2 cellular contexts compared by ENCODE assay signal in the genomic region with DNA sequence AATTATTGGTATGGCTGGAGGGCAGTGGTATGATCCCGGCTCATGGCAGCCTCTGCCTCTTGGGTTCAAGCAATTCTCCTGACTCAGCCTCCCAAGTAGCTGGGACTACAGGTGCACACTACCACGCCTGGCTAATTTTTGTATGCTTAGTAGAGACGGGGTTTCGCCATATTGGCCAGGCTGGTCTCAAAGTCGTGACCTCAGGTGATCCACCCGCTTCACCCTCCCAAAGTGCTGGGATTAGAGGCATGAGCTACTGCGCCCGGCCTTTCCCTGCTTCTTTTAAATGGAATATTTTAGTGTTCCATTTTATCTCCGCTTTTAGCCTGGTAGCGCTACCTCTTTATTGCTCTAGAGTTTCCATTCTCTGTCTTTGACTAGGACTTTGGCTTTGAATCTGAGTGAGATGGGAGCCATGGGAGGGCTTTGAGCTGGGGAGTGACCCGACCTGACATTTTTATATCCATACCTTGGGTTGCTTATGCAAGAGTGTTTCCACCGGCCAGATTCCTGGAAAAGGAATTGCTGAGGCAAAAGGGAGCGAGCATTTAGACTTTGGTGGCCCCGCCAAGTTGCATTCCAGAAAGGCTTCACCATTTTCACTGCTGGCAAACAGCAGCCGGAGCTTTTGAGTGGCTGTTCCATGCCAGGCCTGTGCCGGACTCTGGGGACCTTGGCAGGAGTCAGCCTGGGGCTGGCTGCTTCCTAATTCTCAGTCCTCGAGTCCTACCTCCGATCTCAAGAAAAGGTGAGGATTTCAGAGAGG.
TF ChIP-seq lines count a peak whose summit lies in the region.

No MANE protein-coding gene starts in this region.

TF ChIP-seq in GM23338, 12 proteins besides CTCF, POLR2A, EP300 and RAD21 (continues in another document):
- TF ChIP-seq ZNF331 (CRISPR knock-in tag; IDR thresholded peaks at IDR 0.05; ENCODE audit: low read depth) (no peak), STAT1 (IDR thresholded peaks at IDR 0.05; ENCODE audit: unreplicated experiment) (no peak), ZNF462 (CRISPR knock-in tag; IDR thresholded peaks at IDR 0.05) (no peak), ETS1 (IDR thresholded peaks at IDR 0.05) (no peak), EZH2phosphoT487 (IDR thresholded peaks at IDR 0.05; ENCODE audit: unreplicated experiment) (no peak), CREB1 (CRISPR knock-in tag; IDR thresholded peaks at IDR 0.05; ENCODE audit: low read depth) (no peak)
- TF ChIP-seq, protein P1, sequence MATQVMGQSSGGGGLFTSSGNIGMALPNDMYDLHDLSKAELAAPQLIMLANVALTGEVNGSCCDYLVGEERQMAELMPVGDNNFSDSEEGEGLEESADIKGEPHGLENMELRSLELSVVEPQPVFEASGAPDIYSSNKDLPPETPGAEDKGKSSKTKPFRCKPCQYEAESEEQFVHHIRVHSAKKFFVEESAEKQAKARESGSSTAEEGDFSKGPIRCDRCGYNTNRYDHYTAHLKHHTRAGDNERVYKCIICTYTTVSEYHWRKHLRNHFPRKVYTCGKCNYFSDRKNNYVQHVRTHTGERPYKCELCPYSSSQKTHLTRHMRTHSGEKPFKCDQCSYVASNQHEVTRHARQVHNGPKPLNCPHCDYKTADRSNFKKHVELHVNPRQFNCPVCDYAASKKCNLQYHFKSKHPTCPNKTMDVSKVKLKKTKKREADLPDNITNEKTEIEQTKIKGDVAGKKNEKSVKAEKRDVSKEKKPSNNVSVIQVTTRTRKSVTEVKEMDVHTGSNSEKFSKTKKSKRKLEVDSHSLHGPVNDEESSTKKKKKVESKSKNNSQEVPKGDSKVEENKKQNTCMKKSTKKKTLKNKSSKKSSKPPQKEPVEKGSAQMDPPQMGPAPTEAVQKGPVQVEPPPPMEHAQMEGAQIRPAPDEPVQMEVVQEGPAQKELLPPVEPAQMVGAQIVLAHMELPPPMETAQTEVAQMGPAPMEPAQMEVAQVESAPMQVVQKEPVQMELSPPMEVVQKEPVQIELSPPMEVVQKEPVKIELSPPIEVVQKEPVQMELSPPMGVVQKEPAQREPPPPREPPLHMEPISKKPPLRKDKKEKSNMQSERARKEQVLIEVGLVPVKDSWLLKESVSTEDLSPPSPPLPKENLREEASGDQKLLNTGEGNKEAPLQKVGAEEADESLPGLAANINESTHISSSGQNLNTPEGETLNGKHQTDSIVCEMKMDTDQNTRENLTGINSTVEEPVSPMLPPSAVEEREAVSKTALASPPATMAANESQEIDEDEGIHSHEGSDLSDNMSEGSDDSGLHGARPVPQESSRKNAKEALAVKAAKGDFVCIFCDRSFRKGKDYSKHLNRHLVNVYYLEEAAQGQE (IDR thresholded peaks at IDR 0.05; ENCODE audit: unreplicated experiment) = no peak

TF ChIP-seq in H1, 55 proteins besides CTCF, POLR2A, EP300 and RAD21:
- no peak for TF ChIP-seq SP2 (IDR thresholded peaks at IDR 0.05; ENCODE audit: low read length)
- no peak for TF ChIP-seq EGR1 (IDR thresholded peaks at IDR 0.05; ENCODE audit: borderline replicate concordance, low read depth, low read length)
- TF ChIP-seq SP1 (IDR thresholded peaks at IDR 0.05; ENCODE audit: low read depth, low read length) = no peak
- TF ChIP-seq CEBPB (IDR thresholded peaks at IDR 0.05; ENCODE audit: low read depth, low read length) = no peak
- no peak for TF ChIP-seq PHF8 (conservative IDR thresholded peaks at IDR 0.05; ENCODE audit: low read depth, low read length)
- no peak for TF ChIP-seq TAF1 (IDR thresholded peaks at IDR 0.05; ENCODE audit: low read depth, low read length)
- TF ChIP-seq NANOG (IDR thresholded peaks at IDR 0.05; ENCODE audit: insufficient read depth, low read depth, low read length, poor library complexity, severe bottlenecking) = no peak
- TF ChIP-seq RNF2 (IDR thresholded peaks at IDR 0.05; ENCODE audit: borderline replicate concordance, low read depth, low read length, missing control alignments, poor library complexity, severe bottlenecking) = no peak
- no peak for TF ChIP-seq RXRA (IDR thresholded peaks at IDR 0.05; ENCODE audit: insufficient read depth, low read depth, low read length)
- no peak for TF ChIP-seq KDM4A (IDR thresholded peaks at IDR 0.05; ENCODE audit: low read depth, low read length, severe bottlenecking)
- TF ChIP-seq GABPA (IDR thresholded peaks at IDR 0.05; ENCODE audit: borderline replicate concordance, insufficient read depth, low read length) = no peak
- TF ChIP-seq BCL11A (IDR thresholded peaks at IDR 0.05; ENCODE audit: low read depth in 2 of 2, low read length in 2 of 2) = no peak
- TF ChIP-seq MAX (IDR thresholded peaks at IDR 0.05) = no peak
- TF ChIP-seq, protein P2, sequence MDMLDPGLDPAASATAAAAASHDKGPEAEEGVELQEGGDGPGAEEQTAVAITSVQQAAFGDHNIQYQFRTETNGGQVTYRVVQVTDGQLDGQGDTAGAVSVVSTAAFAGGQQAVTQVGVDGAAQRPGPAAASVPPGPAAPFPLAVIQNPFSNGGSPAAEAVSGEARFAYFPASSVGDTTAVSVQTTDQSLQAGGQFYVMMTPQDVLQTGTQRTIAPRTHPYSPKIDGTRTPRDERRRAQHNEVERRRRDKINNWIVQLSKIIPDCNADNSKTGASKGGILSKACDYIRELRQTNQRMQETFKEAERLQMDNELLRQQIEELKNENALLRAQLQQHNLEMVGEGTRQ (IDR thresholded peaks at IDR 0.05; ENCODE audit: low read length) = no peak
- no peak for TF ChIP-seq ATF3 (IDR thresholded peaks at IDR 0.05; ENCODE audit: insufficient read depth, low read depth, low read length)
- no peak for TF ChIP-seq NRF1 (IDR thresholded peaks at IDR 0.05; ENCODE audit: low read depth, low read length)
- TF ChIP-seq TCF12 (IDR thresholded peaks at IDR 0.05; ENCODE audit: low read depth, low read length) = no peak
- no peak for TF ChIP-seq EZH2 (IDR thresholded peaks at IDR 0.05; ENCODE audit: low read depth, low read length, severe bottlenecking)
- TF ChIP-seq JUN (IDR thresholded peaks at IDR 0.05; ENCODE audit: low read depth, low read length) = no peak
- TF ChIP-seq, protein P3, sequence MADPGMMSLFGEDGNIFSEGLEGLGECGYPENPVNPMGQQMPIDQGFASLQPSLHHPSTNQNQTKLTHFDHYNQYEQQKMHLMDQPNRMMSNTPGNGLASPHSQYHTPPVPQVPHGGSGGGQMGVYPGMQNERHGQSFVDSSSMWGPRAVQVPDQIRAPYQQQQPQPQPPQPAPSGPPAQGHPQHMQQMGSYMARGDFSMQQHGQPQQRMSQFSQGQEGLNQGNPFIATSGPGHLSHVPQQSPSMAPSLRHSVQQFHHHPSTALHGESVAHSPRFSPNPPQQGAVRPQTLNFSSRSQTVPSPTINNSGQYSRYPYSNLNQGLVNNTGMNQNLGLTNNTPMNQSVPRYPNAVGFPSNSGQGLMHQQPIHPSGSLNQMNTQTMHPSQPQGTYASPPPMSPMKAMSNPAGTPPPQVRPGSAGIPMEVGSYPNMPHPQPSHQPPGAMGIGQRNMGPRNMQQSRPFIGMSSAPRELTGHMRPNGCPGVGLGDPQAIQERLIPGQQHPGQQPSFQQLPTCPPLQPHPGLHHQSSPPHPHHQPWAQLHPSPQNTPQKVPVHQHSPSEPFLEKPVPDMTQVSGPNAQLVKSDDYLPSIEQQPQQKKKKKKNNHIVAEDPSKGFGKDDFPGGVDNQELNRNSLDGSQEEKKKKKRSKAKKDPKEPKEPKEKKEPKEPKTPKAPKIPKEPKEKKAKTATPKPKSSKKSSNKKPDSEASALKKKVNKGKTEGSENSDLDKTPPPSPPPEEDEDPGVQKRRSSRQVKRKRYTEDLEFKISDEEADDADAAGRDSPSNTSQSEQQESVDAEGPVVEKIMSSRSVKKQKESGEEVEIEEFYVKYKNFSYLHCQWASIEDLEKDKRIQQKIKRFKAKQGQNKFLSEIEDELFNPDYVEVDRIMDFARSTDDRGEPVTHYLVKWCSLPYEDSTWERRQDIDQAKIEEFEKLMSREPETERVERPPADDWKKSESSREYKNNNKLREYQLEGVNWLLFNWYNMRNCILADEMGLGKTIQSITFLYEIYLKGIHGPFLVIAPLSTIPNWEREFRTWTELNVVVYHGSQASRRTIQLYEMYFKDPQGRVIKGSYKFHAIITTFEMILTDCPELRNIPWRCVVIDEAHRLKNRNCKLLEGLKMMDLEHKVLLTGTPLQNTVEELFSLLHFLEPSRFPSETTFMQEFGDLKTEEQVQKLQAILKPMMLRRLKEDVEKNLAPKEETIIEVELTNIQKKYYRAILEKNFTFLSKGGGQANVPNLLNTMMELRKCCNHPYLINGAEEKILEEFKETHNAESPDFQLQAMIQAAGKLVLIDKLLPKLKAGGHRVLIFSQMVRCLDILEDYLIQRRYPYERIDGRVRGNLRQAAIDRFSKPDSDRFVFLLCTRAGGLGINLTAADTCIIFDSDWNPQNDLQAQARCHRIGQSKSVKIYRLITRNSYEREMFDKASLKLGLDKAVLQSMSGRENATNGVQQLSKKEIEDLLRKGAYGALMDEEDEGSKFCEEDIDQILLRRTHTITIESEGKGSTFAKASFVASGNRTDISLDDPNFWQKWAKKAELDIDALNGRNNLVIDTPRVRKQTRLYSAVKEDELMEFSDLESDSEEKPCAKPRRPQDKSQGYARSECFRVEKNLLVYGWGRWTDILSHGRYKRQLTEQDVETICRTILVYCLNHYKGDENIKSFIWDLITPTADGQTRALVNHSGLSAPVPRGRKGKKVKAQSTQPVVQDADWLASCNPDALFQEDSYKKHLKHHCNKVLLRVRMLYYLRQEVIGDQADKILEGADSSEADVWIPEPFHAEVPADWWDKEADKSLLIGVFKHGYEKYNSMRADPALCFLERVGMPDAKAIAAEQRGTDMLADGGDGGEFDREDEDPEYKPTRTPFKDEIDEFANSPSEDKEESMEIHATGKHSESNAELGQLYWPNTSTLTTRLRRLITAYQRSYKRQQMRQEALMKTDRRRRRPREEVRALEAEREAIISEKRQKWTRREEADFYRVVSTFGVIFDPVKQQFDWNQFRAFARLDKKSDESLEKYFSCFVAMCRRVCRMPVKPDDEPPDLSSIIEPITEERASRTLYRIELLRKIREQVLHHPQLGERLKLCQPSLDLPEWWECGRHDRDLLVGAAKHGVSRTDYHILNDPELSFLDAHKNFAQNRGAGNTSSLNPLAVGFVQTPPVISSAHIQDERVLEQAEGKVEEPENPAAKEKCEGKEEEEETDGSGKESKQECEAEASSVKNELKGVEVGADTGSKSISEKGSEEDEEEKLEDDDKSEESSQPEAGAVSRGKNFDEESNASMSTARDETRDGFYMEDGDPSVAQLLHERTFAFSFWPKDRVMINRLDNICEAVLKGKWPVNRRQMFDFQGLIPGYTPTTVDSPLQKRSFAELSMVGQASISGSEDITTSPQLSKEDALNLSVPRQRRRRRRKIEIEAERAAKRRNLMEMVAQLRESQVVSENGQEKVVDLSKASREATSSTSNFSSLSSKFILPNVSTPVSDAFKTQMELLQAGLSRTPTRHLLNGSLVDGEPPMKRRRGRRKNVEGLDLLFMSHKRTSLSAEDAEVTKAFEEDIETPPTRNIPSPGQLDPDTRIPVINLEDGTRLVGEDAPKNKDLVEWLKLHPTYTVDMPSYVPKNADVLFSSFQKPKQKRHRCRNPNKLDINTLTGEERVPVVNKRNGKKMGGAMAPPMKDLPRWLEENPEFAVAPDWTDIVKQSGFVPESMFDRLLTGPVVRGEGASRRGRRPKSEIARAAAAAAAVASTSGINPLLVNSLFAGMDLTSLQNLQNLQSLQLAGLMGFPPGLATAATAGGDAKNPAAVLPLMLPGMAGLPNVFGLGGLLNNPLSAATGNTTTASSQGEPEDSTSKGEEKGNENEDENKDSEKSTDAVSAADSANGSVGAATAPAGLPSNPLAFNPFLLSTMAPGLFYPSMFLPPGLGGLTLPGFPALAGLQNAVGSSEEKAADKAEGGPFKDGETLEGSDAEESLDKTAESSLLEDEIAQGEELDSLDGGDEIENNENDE (IDR thresholded peaks at IDR 0.05; ENCODE audit: insufficient replicate concordance, low read length) = no peak
